Comparison of ENCODE assay signal across 8 cellular contexts in genomic region chr9:306907-307306, GRCh38.
DNase-seq lines count a peak whose midpoint lies in the region; ATAC-seq, FAIRE-seq and TF ChIP-seq lines count a peak whose summit lies in the region.

No MANE protein-coding gene starts in this region.

- ATAC-seq in HG03280 (IDR thresholded peaks at IDR 0.05; ENCODE audit: unreplicated experiment): no peak

- no peaks in the 10 kb centered on the region for H3K9me3 Mint-ChIP-seq in activated CD4-positive, alpha-beta memory T cell treated with anti-CD3 and anti-CD28 coated beads for 36 hours
- no peaks in the 10 kb centered on the region; the same call in 1 of the 2 replicates for H3K9me3 Mint-ChIP-seq in HFFc6

- H3K9me3 ChIP-seq in hepatocyte (ENCODE audit: low read depth): no peaks in the 10 kb centered on the region
- no peaks in the 10 kb centered on the region for H3K9me3 ChIP-seq in transverse colon

- H3K4me1 ChIP-seq in hepatocyte (ENCODE audit: insufficient read depth) (no peaks in the 10 kb centered on the region), transverse colon (no peaks in the 10 kb centered on the region)

- FAIRE-seq in GM19239 (lab: Jason Lieb, UNC): no peak

- peak; percentile 36 for DNase-seq in activated gamma-delta T cell treated with Interleukin-2 at 50 U/mL for 16 hours
- DNase-seq in activated gamma-delta T cell (lab: John Stamatoyannopoulos, UW): no peak
- DNase-seq in activated CD4-positive, alpha-beta memory T cell treated with anti-CD3 and anti-CD28 coated beads for 36 hours: peak; percentile 69
- DNase-seq in hepatocyte (ENCODE audit: low spot score): no peak
- peak; percentile 35 for DNase-seq in transverse colon
- no peak for DNase-seq in HFFc6
- no peak for DNase-seq in GM19239 (ENCODE audit: insufficient read length, low spot score)

- H3K27ac ChIP-seq in hepatocyte (no peak overlapping the region), transverse colon (no peak overlapping the region)

- H3K4me1 Mint-ChIP-seq in activated CD4-positive, alpha-beta memory T cell treated with anti-CD3 and anti-CD28 coated beads for 36 hours (ENCODE audit: low read depth): peaks cover 19% of the 10 kb centered on the region
- no peaks in the 10 kb centered on the region for H3K4me1 Mint-ChIP-seq in HFFc6 (ENCODE audit: low read depth)

- TF ChIP-seq POLR2A in transverse colon (IDR thresholded peaks at IDR 0.05): no peak

- H3K4me2 ChIP-seq in hepatocyte: no peak overlapping the region

- 88% methylated on average over 7 of the region's 7 CpGs for WGBS in hepatocyte (ENCODE audit: low lambda C conversion rate, missing lambda C conversion rate)
- WGBS in transverse colon (ENCODE audit: low coverage in 1 of 2), 2 donors: 75 to 79% methylated on average over 6 to 7 of the region's 7 CpGs

- H3K79me2 ChIP-seq in hepatocyte: no peaks in the 10 kb centered on the region

- H4K20me1 ChIP-seq in hepatocyte (ENCODE audit: insufficient read depth, poor library complexity, severe bottlenecking): no peaks in the 10 kb centered on the region

- intact Hi-C loops in activated CD4-positive, alpha-beta memory T cell treated with anti-CD3 and anti-CD28 coated beads for 36 hours (cut with micrococcal nuclease): loop anchor here (1.0 to 2.0 kb wide), 2 partner anchors 34 to 92 kb away; no protein-coding TSS in a partner anchor
- intact Hi-C loops in transverse colon (cut with DNase I; ENCODE audit: low total_unique reads): no loop called here

- TF ChIP-seq EP300 in transverse colon (IDR thresholded peaks at IDR 0.05; ENCODE audit: low read depth): no peak

- peaks cover 33% of the 10 kb centered on the region for H3K36me3 Mint-ChIP-seq in activated CD4-positive, alpha-beta memory T cell treated with anti-CD3 and anti-CD28 coated beads for 36 hours
- H3K36me3 Mint-ChIP-seq in HFFc6 (ENCODE audit: low read depth): no peaks in the 10 kb centered on the region

- no peaks in the 10 kb centered on the region for H3K27me3 ChIP-seq in hepatocyte
- H3K27me3 ChIP-seq in transverse colon: no peaks in the 10 kb centered on the region

- H2AFZ ChIP-seq in hepatocyte: no peak overlapping the region

- CTCF ChIA-PET in activated CD4-positive, alpha-beta memory T cell treated with anti-CD3 and anti-CD28 coated beads for 36 hours (lab: Charles Lee): interaction anchor here (0.6 to 1.4 kb wide), 10 partner anchors 11 to 98 kb away, joined by 3 to 6 read pairs (median 4); partner anchors contain the start of gene DOCK8

- no peaks in the 10 kb centered on the region for H3K27me3 Mint-ChIP-seq in activated CD4-positive, alpha-beta memory T cell treated with anti-CD3 and anti-CD28 coated beads for 36 hours
- peaks cover 9% of the 10 kb centered on the region; the same call in 1 of the 2 replicates for H3K27me3 Mint-ChIP-seq in HFFc6 (ENCODE audit: insufficient read depth)

- POLR2A ChIA-PET in activated CD4-positive, alpha-beta memory T cell treated with anti-CD3 and anti-CD28 coated beads for 36 hours (lab: Charles Lee): interaction anchor here (1.0 kb wide), 1 partner anchor 91 kb away, joined by 5 read pairs; no protein-coding TSS in a partner anchor

- H3K4me3 ChIP-seq in hepatocyte (no peak overlapping the region), transverse colon (no peak overlapping the region)

- H3K27ac Mint-ChIP-seq in activated CD4-positive, alpha-beta memory T cell treated with anti-CD3 and anti-CD28 coated beads for 36 hours: peak overlapping the region; percentile 44
- no peak overlapping the region for H3K27ac Mint-ChIP-seq in HFFc6

- H3K9me2 ChIP-seq in hepatocyte (replicated peaks; ENCODE audit: insufficient read depth): no peaks in the 10 kb centered on the region

- TF ChIP-seq CTCF in hepatocyte (IDR thresholded peaks at IDR 0.05; ENCODE audit: poor library complexity): peak; percentile 4
- peak in 3 of 5 experiments; percentile 27 to 31 (median 31) for TF ChIP-seq CTCF in transverse colon (IDR thresholded peaks at IDR 0.05)
- TF ChIP-seq CTCF in HFFc6 (IDR thresholded peaks at IDR 0.05): no peak

- no peak overlapping the region for H3K4me3 Mint-ChIP-seq in activated CD4-positive, alpha-beta memory T cell treated with anti-CD3 and anti-CD28 coated beads for 36 hours
- H3K4me3 Mint-ChIP-seq in HFFc6: no peak overlapping the region

- H3K36me3 ChIP-seq in hepatocyte (replicated peaks; ENCODE audit: insufficient read depth, low read depth) (no peaks in the 10 kb centered on the region), transverse colon (no peaks in the 10 kb centered on the region)

- in situ Hi-C loops in transverse colon (cut with MboI; ENCODE audit: low pct_ligation_motif_present in 1 of 4, low pct_unique_long_range_greater_than_20kb in 1 of 4, low sequenced_read_pairs in 3 of 4): no loop called here

Comparison
In these comparisons a context has a peak if more than half of its experiments do, and no peak if none do; other contexts are left out.
1. DNase-seq: peak in activated gamma-delta T cell treated with Interleukin-2 at 50 U/mL for 16 hours (single experiment), activated CD4-positive, alpha-beta memory T cell treated with anti-CD3 and anti-CD28 coated beads for 36 hours (single experiment) and transverse colon (single experiment); none in activated gamma-delta T cell (single experiment), hepatocyte (single experiment), HFFc6 (single experiment) and GM19239 (single experiment).